ENCODE assay signal across 8 cellular contexts in genomic region chr5:95823241-95823737, GRCh38. TPM values are rescaled to one million over a fixed set of nuclear protein-coding genes. Genes with fewer than 3 reads are reported as not detected.
DNase-seq lines count a peak whose midpoint lies in the region; ATAC-seq and TF ChIP-seq lines count a peak whose summit lies in the region.

No MANE protein-coding gene starts in this region.

- no peak for ATAC-seq in GM21515 (IDR thresholded peaks at IDR 0.05; ENCODE audit: unreplicated experiment)

- H3K27ac ChIP-seq in SK-N-MC (peak overlapping the region; percentile 72), skeletal muscle tissue (ENCODE audit: low read depth, low read length) (peak overlapping the region; percentile 92)

- H3K36me3 ChIP-seq in SK-N-MC (ENCODE audit: insufficient read depth, low read length) (no peaks in the 10 kb centered on the region), skeletal muscle tissue (ENCODE audit: control insufficient read depth in 3 of 3, insufficient read depth in 3 of 3, low read length in 3 of 3) (no peaks in the 10 kb centered on the region)

- TF ChIP-seq POLR2A in GM19099 (IDR thresholded peaks at IDR 0.05; ENCODE audit: extremely low read depth, insufficient read length, low read depth): peak; percentile 44

- DNase-seq in SK-N-MC (ENCODE audit: low read depth, low spot score) (no peak), fibroblast of pulmonary artery (ENCODE audit: low read depth) (no peak), NCI-H1092 treated with DMSO at 0.1 percent for 48 hours (lab: John Stamatoyannopoulos, UW) (no peak), HuH-7.5 (ENCODE audit: low spot score) (no peak)
- DNase-seq in stimulated activated CD4-positive, alpha-beta T cell treated with anti-CD3 and anti-CD28 coated beads, Interleukin-12 subunit alpha, Interleukin-12 subunit beta, amount 100 ng/mL, for 4 hours: no peak

- H3K4me3 ChIP-seq in SK-N-MC: peak overlapping the region; percentile 94
- peak overlapping the region; percentile 97 for H3K4me3 ChIP-seq in fibroblast of pulmonary artery (replicated peaks; ENCODE audit: low read depth, low read length)
- peak overlapping the region; percentile 81 to 99 (median 94) for H3K4me3 ChIP-seq in skeletal muscle tissue (ENCODE audit: low read length in 3 of 3)

- no peak for TF ChIP-seq CTCF in fibroblast of pulmonary artery (IDR thresholded peaks at IDR 0.05; ENCODE audit: low read length, missing control alignments)

- H3K4me1 ChIP-seq in skeletal muscle tissue (ENCODE audit: control insufficient read depth in 3 of 3, insufficient read depth in 3 of 3, low read length in 3 of 3): peaks cover 35 to 50% (median 47%) of the 10 kb centered on the region in 3 donors

- H3K9me3 ChIP-seq in SK-N-MC (ENCODE audit: low read depth, low read length): no peaks in the 10 kb centered on the region
- no peaks in the 10 kb centered on the region for H3K9me3 ChIP-seq in skeletal muscle tissue (ENCODE audit: control insufficient read depth in 3 of 3, low read length in 3 of 3)

- no peaks in the 10 kb centered on the region for H3K27me3 ChIP-seq in skeletal muscle tissue (ENCODE audit: control insufficient read depth in 3 of 3, insufficient read depth in 3 of 3, low read length in 3 of 3)

- peak overlapping the region; percentile 24 for H3K9ac ChIP-seq in SK-N-MC (ENCODE audit: insufficient read length)
- peak overlapping the region; percentile 75 to 91 (median 88) for H3K9ac ChIP-seq in skeletal muscle tissue (ENCODE audit: low read depth in 1 of 3, low read length in 3 of 3)

RNA-seq across cellular contexts. Expression of gene GLRX, which starts 0.8 kb away (rescaled TPM):
- total RNA-seq in skeletal muscle tissue: 6.8 TPM
